In genomic region chr9:85408494-85408893, GRCh38 we compare ENCODE assay signal across 13 cellular contexts.
"Had no signal": no experiment of that assay in that cellular context is flagged by ENCODE, and none has a peak within 500 bp of the region (broad histone marks: within the 10 kb centered on the region; RNA-seq: fewer than 3 reads in every experiment).

No MANE protein-coding gene starts in this region.

- H3K4me3 Mint-ChIP-seq: activated CD8-positive, alpha-beta T cell treated with anti-CD3 and anti-CD28 coated beads for 36 hours; activated T-helper 1 cell treated with anti-CD3 and anti-CD28 coated beads, Interleukin-12 subunit alpha, Interleukin-12 subunit beta, Interleukin-2, Interleukin-4 antibody, amounts not matched to agents 30 ng/mL and 10 ng/mL and 1 ng/mL, durations not matched to agents 14 hours and 24 hours and 36 hours; memory B cell; natural killer cell had no signal

- H3K27me3 ChIP-seq: left lung, uterus had no signal

- H3K36me3 Mint-ChIP-seq: memory B cell, natural killer cell had no signal

- H3K4me3 ChIP-seq: heart left ventricle, left lung, smooth muscle cell, uterus had no signal

- H3K27ac ChIP-seq: foreskin keratinocyte, heart left ventricle, left lung, uterus, VCaP had no signal

- H3K4me1 ChIP-seq: foreskin keratinocyte, heart left ventricle, left lung, uterus had no signal

- DNase-seq: activated CD8-positive, alpha-beta memory T cell treated with anti-CD3 and anti-CD28 coated beads, Interleukin-2, amount 50 U/mL, for 4 hours; activated CD8-positive, alpha-beta T cell treated with anti-CD3 and anti-CD28 coated beads for 36 hours; activated naive CD4-positive, alpha-beta T cell; foreskin keratinocyte; heart left ventricle; left lung; natural killer cell; right cardiac atrium; uterus had no signal

- H3K36me3 ChIP-seq: heart left ventricle, left lung, uterus had no signal

- H3K9me3 ChIP-seq: heart left ventricle, left lung, uterus had no signal

- H3K4me1 Mint-ChIP-seq: memory B cell, natural killer cell had no signal

- ATAC-seq: activated CD8-positive, alpha-beta T cell treated with anti-CD3 and anti-CD28 coated beads for 36 hours; foreskin keratinocyte; heart left ventricle; left lung; natural killer cell; right cardiac atrium had no signal

- H3K27ac Mint-ChIP-seq: activated CD8-positive, alpha-beta T cell treated with anti-CD3 and anti-CD28 coated beads for 36 hours; activated T-helper 1 cell treated with anti-CD3 and anti-CD28 coated beads, Interleukin-12 subunit alpha, Interleukin-12 subunit beta, Interleukin-2, Interleukin-4 antibody, amounts not matched to agents 30 ng/mL and 10 ng/mL and 1 ng/mL, durations not matched to agents 14 hours and 24 hours and 36 hours; memory B cell; natural killer cell had no signal

- H3K9me3 Mint-ChIP-seq: activated CD8-positive, alpha-beta T cell treated with anti-CD3 and anti-CD28 coated beads for 36 hours; activated T-helper 1 cell treated with anti-CD3 and anti-CD28 coated beads, Interleukin-12 subunit alpha, Interleukin-12 subunit beta, Interleukin-2, Interleukin-4 antibody, amounts not matched to agents 30 ng/mL and 10 ng/mL and 1 ng/mL, durations not matched to agents 14 hours and 24 hours and 36 hours; natural killer cell had no signal
